16 cellular contexts compared by ENCODE assay signal in the genomic region with DNA sequence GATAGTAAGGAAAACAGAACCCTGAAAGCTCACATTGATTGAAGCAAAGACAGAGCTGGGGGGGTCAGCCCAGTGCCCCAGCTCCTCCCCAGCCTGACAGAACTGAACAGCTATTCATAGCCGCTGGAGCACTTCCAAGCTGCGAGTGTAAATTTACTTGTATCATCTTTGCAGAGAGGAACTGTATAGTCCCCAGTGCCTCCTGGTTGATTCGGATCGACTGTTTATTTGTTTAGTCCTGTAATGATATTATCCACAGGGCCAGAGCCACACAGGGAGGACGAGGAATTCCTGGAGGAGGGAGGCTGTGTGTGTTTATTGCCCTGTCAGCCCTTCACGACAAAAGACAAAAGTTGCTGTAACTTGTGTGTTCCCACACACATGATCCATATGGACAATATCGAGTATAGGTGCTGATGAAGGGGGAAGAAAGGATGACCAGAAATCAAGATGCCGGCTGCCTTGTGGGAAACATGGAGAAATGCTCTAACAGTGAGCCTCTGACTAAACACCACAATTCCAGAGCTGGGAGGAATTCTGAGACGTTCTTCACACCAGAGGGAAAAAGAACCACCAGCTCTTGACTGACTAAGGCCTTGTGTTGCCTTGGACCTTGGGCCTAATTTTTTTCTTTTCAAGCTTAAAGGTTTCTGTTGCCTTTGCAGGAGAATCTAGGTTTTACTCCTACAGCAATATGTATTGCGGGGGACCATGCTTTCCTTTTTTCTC. TPM values are rescaled to one million over a fixed set of nuclear protein-coding genes. Genes with fewer than 3 reads are reported as not detected.
DNase-seq lines count a peak whose midpoint lies in the region; ATAC-seq and TF ChIP-seq lines count a peak whose summit lies in the region.
"Had no signal": no experiment of that assay in that cellular context is flagged by ENCODE, and none has a peak within 500 bp of the region (broad histone marks: within the 10 kb centered on the region; RNA-seq: fewer than 3 reads in every experiment).

No MANE protein-coding gene starts in this region.

- intact Hi-C loops in cardiac septum (cut with DNase I) (no loop called here), mammary epithelial cell (cut with micrococcal nuclease) (no loop called here)

- H3K4me1 ChIP-seq in mammary epithelial cell (ENCODE audit: insufficient read depth, low read length), result peaks cover 29% of the 10 kb centered on the region
- H3K4me1 ChIP-seq: breast epithelium had no signal

- in situ Hi-C loops in mammary epithelial cell (cut with MboI; ENCODE audit: low sequenced_read_pairs in 2 of 2), result no loop called here

- DNase-seq in AG08396 (ENCODE audit: low spot score) (peak; percentile 54), EL (peak; percentile 41), medulla oblongata (ENCODE audit: extremely low spot score) (peak; percentile 25), cardiac septum (ENCODE audit: low spot score) (no peak), mammary epithelial cell (no peak), islet precursor cell (no peak)
- DNase-seq in activated naive CD4-positive, alpha-beta T cell treated with Interleukin-2 at 50 U/mL for 16 hours, result no peak
- DNase-seq: effector memory CD8-positive, alpha-beta T cell; GF-D8; Kasumi-1; kidney; naive B cell; sigmoid colon had no signal

- no peaks in the 10 kb centered on the region for H3K36me3 ChIP-seq in mammary epithelial cell (ENCODE audit: insufficient read depth, low read length)
- H3K36me3 ChIP-seq: BLaER1 treated with 17β-estradiol and CSF1 and Interleukin-3, amounts not matched to agents 10 nM and 100 nM; breast epithelium; sigmoid colon had no signal

- no peaks in the 10 kb centered on the region for H3K27me3 ChIP-seq in mammary epithelial cell (ENCODE audit: insufficient read depth, low read length)

- H2AFZ ChIP-seq in mammary epithelial cell (ENCODE audit: low read depth, low read length), result no peak overlapping the region

- CTCF ChIA-PET in mammary epithelial cell (lab: Charles Lee; ENCODE audit: low non-redundant PET), result interaction anchor here (1.1 kb wide), 1 partner anchor 201 kb away, joined by 8 read pairs; no protein-coding TSS in a partner anchor

- H3K27ac ChIP-seq in mammary epithelial cell (ENCODE audit: insufficient read depth, low read depth, low read length), result no peak overlapping the region
- H3K27ac ChIP-seq: BLaER1 treated with 17β-estradiol and CSF1 and Interleukin-3, amounts not matched to agents 10 nM and 100 nM; breast epithelium had no signal

- no peak overlapping the region for H3K4me2 ChIP-seq in mammary epithelial cell (ENCODE audit: insufficient read depth, low read depth, low read length)
- H3K4me2 ChIP-seq: BLaER1 treated with 17β-estradiol and CSF1 and Interleukin-3, amounts not matched to agents 10 nM and 100 nM had no signal

- no TSS peak for BruUV-seq in mammary epithelial cell (replicated peaks; lab: Mats Ljungman, UMichigan)

- H3K79me2 ChIP-seq in mammary epithelial cell (ENCODE audit: insufficient read depth, low read length), result no peaks in the 10 kb centered on the region

- ATAC-seq in SK-N-SH treated with all-trans-retinoic acid at 6 μM for 48 hours, result peak; percentile 60
- ATAC-seq: effector memory CD8-positive, alpha-beta T cell had no signal

- 87% methylated on average over 10 of the region's 10 CpGs for WGBS in mammary epithelial cell (ENCODE audit: low coverage, missing lambda C conversion rate)

- no peak overlapping the region for H3K4me3 ChIP-seq in mammary epithelial cell (replicated peaks in 1 of 3; ENCODE audit: insufficient read depth in 1 of 3, low read depth in 2 of 3, low read length in 3 of 3)
- H3K4me3 ChIP-seq: BLaER1 treated with 17β-estradiol and CSF1 and Interleukin-3, amounts not matched to agents 10 nM and 100 nM; breast epithelium; sigmoid colon had no signal

- dilution Hi-C loops in mammary epithelial cell (cut with HindIII; ENCODE audit: low sequenced_read_pairs), result loop anchor here (5.0 kb wide), 1 partner anchor 50 kb away; no protein-coding TSS in a partner anchor

- TF ChIP-seq CTCF in mammary epithelial cell (conservative IDR thresholded peaks at IDR 0.05 in 1 of 2, IDR thresholded peaks at IDR 0.05 in 1 of 2; ENCODE audit: extremely low read depth in 1 of 2, insufficient read depth in 1 of 2, low read depth in 1 of 2, low read length in 2 of 2), result no peak

- H3K9me3 ChIP-seq in mammary epithelial cell (replicated peaks; ENCODE audit: insufficient read depth, low read length), result no peaks in the 10 kb centered on the region
- H3K9me3 ChIP-seq: breast epithelium, sigmoid colon had no signal

- H4K20me1 ChIP-seq in mammary epithelial cell (ENCODE audit: insufficient read depth, low read length), result no peaks in the 10 kb centered on the region
- H4K20me1 ChIP-seq: BLaER1 treated with 17β-estradiol and CSF1 and Interleukin-3, amounts not matched to agents 10 nM and 100 nM had no signal

- no peak overlapping the region for H3K9ac ChIP-seq in mammary epithelial cell (ENCODE audit: insufficient read depth, low read length)
- H3K9ac ChIP-seq: BLaER1 treated with 17β-estradiol and CSF1 and Interleukin-3, amounts not matched to agents 10 nM and 100 nM had no signal

TF ChIP-seq in SK-N-SH treated with all-trans-retinoic acid at 6 μM for 48 hours, 23 proteins besides CTCF, POLR2A, EP300 and RAD21:
- TF ChIP-seq ZNF565 (CRISPR knock-in tag; conservative IDR thresholded peaks at IDR 0.05; ENCODE audit: low read depth) (no peak), ZNF8 (CRISPR knock-in tag; IDR thresholded peaks at IDR 0.05) (no peak), ZNF70 (CRISPR knock-in tag; IDR thresholded peaks at IDR 0.05) (no peak), ESRRG (CRISPR knock-in tag; IDR thresholded peaks at IDR 0.05) (no peak), ZC3H10 (CRISPR knock-in tag; IDR thresholded peaks at IDR 0.05) (no peak), SNAI2 (CRISPR knock-in tag; IDR thresholded peaks at IDR 0.05) (no peak)
- TF ChIP-seq, protein P1, sequence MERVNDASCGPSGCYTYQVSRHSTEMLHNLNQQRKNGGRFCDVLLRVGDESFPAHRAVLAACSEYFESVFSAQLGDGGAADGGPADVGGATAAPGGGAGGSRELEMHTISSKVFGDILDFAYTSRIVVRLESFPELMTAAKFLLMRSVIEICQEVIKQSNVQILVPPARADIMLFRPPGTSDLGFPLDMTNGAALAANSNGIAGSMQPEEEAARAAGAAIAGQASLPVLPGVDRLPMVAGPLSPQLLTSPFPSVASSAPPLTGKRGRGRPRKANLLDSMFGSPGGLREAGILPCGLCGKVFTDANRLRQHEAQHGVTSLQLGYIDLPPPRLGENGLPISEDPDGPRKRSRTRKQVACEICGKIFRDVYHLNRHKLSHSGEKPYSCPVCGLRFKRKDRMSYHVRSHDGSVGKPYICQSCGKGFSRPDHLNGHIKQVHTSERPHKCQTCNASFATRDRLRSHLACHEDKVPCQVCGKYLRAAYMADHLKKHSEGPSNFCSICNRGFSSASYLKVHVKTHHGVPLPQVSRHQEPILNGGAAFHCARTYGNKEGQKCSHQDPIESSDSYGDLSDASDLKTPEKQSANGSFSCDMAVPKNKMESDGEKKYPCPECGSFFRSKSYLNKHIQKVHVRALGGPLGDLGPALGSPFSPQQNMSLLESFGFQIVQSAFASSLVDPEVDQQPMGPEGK (CRISPR knock-in tag; IDR thresholded peaks at IDR 0.05; ENCODE audit: borderline replicate concordance), result no peak

RNA-seq across cellular contexts. Expression of a gene that starts 31.1 kb away (rescaled TPM):
- 0.54 TPM for total RNA-seq in cardiac septum
- 10 to 100 TPM in 1 of 2 donors, 1 to 10 TPM in 1; 1.2 to 58.1 TPM for total RNA-seq in mammary epithelial cell
- polyA plus RNA-seq in mammary epithelial cell, result 4.3 TPM
- polyA minus RNA-seq in mammary epithelial cell, result 6.3 TPM

Comparison
In these comparisons a context has a peak if more than half of its experiments do, and no peak if none do; other contexts are left out.
1. DNase-seq: peak in AG08396 (single experiment), EL (single experiment) and medulla oblongata (single experiment); none in cardiac septum (single experiment), mammary epithelial cell (single experiment), islet precursor cell (single experiment) and activated naive CD4-positive, alpha-beta T cell treated with Interleukin-2 at 50 U/mL for 16 hours (single experiment).